In the genomic region with DNA sequence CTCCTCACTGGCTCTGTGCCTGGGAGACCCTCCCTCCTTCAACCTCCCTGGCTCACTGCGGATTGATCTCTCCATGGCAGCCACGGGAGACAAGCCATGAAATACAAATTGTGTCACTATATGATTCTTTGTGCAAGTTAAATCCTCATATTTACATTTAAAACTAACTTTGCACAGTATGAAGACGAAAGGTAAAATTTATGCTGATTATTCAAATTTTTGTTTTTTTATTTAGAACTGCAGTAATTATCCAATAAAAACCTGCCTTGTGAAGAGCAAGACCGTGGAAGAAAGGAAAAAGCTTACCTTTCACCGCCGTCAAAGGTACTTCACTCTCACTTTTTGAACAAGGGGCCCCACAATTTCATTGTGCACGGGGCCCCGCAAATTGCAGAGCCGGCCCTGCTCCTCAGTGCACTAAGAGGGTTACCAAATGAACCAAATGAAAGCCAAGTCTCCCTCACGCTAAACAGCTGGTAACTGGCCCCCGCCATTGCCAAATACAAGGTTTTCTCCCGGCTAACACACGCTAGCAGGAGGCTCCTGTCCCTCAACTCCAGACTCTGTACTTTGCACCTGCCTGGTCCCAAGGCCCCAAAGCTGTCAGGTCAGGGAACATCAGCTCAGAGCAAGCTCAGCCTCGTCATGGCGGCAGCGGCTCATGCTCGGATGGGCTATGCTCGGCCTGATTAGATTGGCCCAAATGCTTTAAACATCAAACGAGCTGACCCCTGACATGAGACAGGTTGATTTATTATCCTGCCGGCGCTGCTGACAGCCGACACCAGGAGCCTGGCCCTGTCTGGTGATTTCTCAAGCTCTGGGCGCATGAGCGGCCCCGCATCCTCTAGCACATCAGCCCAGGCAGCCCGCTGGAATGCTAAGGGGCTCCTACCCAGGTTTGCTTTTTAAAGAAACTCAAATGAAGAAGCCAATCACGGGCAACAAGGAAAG, we compare ENCODE assay signal across 1 cellular context.
TF ChIP-seq lines count a peak whose summit lies in the region.

No MANE protein-coding gene starts in this region.

TF ChIP-seq in HepG2, 621 proteins besides CTCF, POLR2A, EP300 and RAD21:
- TF ChIP-seq, protein P1, sequence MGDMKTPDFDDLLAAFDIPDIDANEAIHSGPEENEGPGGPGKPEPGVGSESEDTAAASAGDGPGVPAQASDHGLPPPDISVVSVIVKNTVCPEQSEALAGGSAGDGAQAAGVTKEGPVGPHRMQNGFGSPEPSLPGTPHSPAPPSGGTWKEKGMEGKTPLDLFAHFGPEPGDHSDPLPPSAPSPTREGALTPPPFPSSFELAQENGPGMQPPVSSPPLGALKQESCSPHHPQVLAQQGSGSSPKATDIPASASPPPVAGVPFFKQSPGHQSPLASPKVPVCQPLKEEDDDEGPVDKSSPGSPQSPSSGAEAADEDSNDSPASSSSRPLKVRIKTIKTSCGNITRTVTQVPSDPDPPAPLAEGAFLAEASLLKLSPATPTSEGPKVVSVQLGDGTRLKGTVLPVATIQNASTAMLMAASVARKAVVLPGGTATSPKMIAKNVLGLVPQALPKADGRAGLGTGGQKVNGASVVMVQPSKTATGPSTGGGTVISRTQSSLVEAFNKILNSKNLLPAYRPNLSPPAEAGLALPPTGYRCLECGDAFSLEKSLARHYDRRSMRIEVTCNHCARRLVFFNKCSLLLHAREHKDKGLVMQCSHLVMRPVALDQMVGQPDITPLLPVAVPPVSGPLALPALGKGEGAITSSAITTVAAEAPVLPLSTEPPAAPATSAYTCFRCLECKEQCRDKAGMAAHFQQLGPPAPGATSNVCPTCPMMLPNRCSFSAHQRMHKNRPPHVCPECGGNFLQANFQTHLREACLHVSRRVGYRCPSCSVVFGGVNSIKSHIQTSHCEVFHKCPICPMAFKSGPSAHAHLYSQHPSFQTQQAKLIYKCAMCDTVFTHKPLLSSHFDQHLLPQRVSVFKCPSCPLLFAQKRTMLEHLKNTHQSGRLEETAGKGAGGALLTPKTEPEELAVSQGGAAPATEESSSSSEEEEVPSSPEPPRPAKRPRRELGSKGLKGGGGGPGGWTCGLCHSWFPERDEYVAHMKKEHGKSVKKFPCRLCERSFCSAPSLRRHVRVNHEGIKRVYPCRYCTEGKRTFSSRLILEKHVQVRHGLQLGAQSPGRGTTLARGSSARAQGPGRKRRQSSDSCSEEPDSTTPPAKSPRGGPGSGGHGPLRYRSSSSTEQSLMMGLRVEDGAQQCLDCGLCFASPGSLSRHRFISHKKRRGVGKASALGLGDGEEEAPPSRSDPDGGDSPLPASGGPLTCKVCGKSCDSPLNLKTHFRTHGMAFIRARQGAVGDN (CRISPR knock-in tag; IDR thresholded peaks at IDR 0.05), result peak; percentile 20; the same call in 1 of the 2 replicates
- TF ChIP-seq HNF4A (CRISPR knock-in tag; IDR thresholded peaks at IDR 0.05) (peak; percentile 87), ZFX (CRISPR knock-in tag; IDR thresholded peaks at IDR 0.05; ENCODE audit: low read depth) (0 out of 2 replicates have a peak, but pooled peaks have one; percentile 9), HNF4G (IDR thresholded peaks at IDR 0.05; ENCODE audit: borderline replicate concordance, low read depth, low read length) (peak; percentile 75), HNF4G (CRISPR knock-in tag; IDR thresholded peaks at IDR 0.05; ENCODE audit: borderline replicate concordance, low read depth) (no peak), ZNF644 (CRISPR knock-in tag; IDR thresholded peaks at IDR 0.05; ENCODE audit: low read depth) (peak; percentile 40; the same call in 1 of the 2 replicates), HHEX (CRISPR knock-in tag; IDR thresholded peaks at IDR 0.05) (no peak), MAFF (IDR thresholded peaks at IDR 0.05; ENCODE audit: low read depth, low read length) (peak; percentile 78; the same call in 1 of the 2 replicates), SALL1 (CRISPR knock-in tag; IDR thresholded peaks at IDR 0.05) (peak; percentile 17; the same call in 1 of the 2 replicates), SYNCRIP (IDR thresholded peaks at IDR 0.05; ENCODE audit: insufficient read depth, low read depth, low read length) (no peak), MAFK (conservative IDR thresholded peaks at IDR 0.05 in 1 of 2, IDR thresholded peaks at IDR 0.05 in 1 of 2; ENCODE audit: low read length in 2 of 2) (peak; percentile 88)
- TF ChIP-seq, protein P2, sequence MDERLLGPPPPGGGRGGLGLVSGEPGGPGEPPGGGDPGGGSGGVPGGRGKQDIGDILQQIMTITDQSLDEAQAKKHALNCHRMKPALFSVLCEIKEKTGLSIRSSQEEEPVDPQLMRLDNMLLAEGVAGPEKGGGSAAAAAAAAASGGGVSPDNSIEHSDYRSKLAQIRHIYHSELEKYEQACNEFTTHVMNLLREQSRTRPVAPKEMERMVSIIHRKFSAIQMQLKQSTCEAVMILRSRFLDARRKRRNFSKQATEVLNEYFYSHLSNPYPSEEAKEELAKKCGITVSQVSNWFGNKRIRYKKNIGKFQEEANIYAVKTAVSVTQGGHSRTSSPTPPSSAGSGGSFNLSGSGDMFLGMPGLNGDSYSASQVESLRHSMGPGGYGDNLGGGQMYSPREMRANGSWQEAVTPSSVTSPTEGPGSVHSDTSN (CRISPR knock-in tag; IDR thresholded peaks at IDR 0.05), result 0 out of 2 replicates have a peak, but pooled peaks have one; percentile 34
- TF ChIP-seq, protein P3, sequence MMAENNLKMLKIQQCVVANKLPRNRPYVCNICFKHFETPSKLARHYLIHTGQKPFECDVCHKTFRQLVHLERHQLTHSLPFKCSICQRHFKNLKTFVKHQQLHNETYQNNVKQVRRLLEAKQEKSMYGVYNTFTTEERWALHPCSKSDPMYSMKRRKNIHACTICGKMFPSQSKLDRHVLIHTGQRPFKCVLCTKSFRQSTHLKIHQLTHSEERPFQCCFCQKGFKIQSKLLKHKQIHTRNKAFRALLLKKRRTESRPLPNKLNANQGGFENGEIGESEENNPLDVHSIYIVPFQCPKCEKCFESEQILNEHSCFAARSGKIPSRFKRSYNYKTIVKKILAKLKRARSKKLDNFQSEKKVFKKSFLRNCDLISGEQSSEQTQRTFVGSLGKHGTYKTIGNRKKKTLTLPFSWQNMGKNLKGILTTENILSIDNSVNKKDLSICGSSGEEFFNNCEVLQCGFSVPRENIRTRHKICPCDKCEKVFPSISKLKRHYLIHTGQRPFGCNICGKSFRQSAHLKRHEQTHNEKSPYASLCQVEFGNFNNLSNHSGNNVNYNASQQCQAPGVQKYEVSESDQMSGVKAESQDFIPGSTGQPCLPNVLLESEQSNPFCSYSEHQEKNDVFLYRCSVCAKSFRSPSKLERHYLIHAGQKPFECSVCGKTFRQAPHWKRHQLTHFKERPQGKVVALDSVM (CRISPR knock-in tag; IDR thresholded peaks at IDR 0.05), result no peak
TF ChIP-seq in HepG2: peak in this region for 9.
